ENCODE assay signal across 29 cellular contexts in genomic region chrX:155679715-155680114, GRCh38.
"Had no signal": no experiment of that assay in that cellular context is flagged by ENCODE, and none has a peak within 500 bp of the region (broad histone marks: within the 10 kb centered on the region; RNA-seq: fewer than 3 reads in every experiment).

No MANE protein-coding gene starts in this region.

- H3K4me1 Mint-ChIP-seq: activated B cell treated with CpG ODN at 0.5 μM for 24 hours; activated naive CD8-positive, alpha-beta T cell treated with anti-CD3 and anti-CD28 coated beads for 36 hours; T-helper 17 cell had no signal

- H3K27me3 Mint-ChIP-seq: activated B cell treated with CpG ODN at 0.5 μM for 24 hours; activated CD4-positive, alpha-beta memory T cell treated with anti-CD3 and anti-CD28 coated beads for 36 hours; activated CD8-positive, alpha-beta T cell treated with anti-CD3 and anti-CD28 coated beads for 36 hours; activated naive CD8-positive, alpha-beta T cell treated with anti-CD3 and anti-CD28 coated beads for 36 hours; activated T-cell treated with anti-CD3 and anti-CD28 coated beads, Interleukin-2, amount 50 U/mL, for 24 hours; T-cell; T-helper 17 cell had no signal

- ATAC-seq: activated CD8-positive, alpha-beta T cell treated with anti-CD3 and anti-CD28 coated beads for 36 hours; activated naive CD4-positive, alpha-beta T cell treated with anti-CD3 and anti-CD28 coated beads, Interleukin-2, amount 50 U/mL, for 72 hours; body of pancreas; T-cell; T-helper 17 cell had no signal

- H3K36me3 Mint-ChIP-seq: activated CD4-positive, alpha-beta memory T cell treated with anti-CD3 and anti-CD28 coated beads for 36 hours; activated naive CD4-positive, alpha-beta T cell treated with anti-CD3 and anti-CD28 coated beads, Interleukin-2, amount 50 U/mL, for 72 hours; activated naive CD8-positive, alpha-beta T cell treated with anti-CD3 and anti-CD28 coated beads for 36 hours had no signal

- H3K27ac Mint-ChIP-seq: activated B cell treated with CpG ODN at 0.5 μM for 24 hours; activated CD4-positive, alpha-beta memory T cell treated with anti-CD3 and anti-CD28 coated beads for 36 hours; activated CD8-positive, alpha-beta T cell treated with anti-CD3 and anti-CD28 coated beads for 36 hours; activated naive CD4-positive, alpha-beta T cell treated with anti-CD3 and anti-CD28 coated beads for 36 hours; activated naive CD4-positive, alpha-beta T cell treated with anti-CD3 and anti-CD28 coated beads, Interleukin-2, amount 50 U/mL, for 72 hours; activated naive CD8-positive, alpha-beta T cell treated with anti-CD3 and anti-CD28 coated beads for 36 hours; activated T-cell treated with anti-CD3 and anti-CD28 coated beads, Interleukin-2, amount 50 U/mL, for 24 hours; activated T-helper 1 cell treated with anti-CD3 and anti-CD28 coated beads, Interleukin-12 subunit alpha, Interleukin-12 subunit beta, Interleukin-2, Interleukin-4 antibody, amounts not matched to agents 30 ng/mL and 10 ng/mL and 1 ng/mL, durations not matched to agents 14 hours and 24 hours and 36 hours; T-cell; T-helper 17 cell had no signal

- DNase-seq: activated B cell treated with CpG ODN at 0.5 μM for 24 hours; activated CD4-positive, alpha-beta memory T cell treated with anti-CD3 and anti-CD28 coated beads for 36 hours; activated CD4-positive, alpha-beta T cell treated with anti-CD3 and anti-CD28 coated beads for 48 hours; activated CD4-positive, alpha-beta T cell treated with anti-CD3 and anti-CD28 coated beads, Interleukin-2, amount 50 U/mL, for 1 hour; activated CD4-positive, alpha-beta T cell treated with anti-CD3 and anti-CD28 coated beads, Interleukin-2, amount 50 U/mL, for 4 hours; activated CD4-positive, CD25-positive, alpha-beta regulatory T cell treated with anti-CD3 and anti-CD28 coated beads, Interleukin-2, amount 50 U/mL, for 72 hours; activated CD8-positive, alpha-beta memory T cell treated with anti-CD3 and anti-CD28 coated beads, Interleukin-2, amount 50 U/mL, for 4 hours; activated CD8-positive, alpha-beta T cell treated with anti-CD3 and anti-CD28 coated beads for 36 hours; activated effector memory CD4-positive, alpha-beta T cell treated with anti-CD3 and anti-CD28 coated beads, Interleukin-2, amount 50 U/mL, for 16 hours; activated gamma-delta T cell treated with Interleukin-2 at 50 U/mL for 16 hours; activated naive CD4-positive, alpha-beta T cell; activated naive CD4-positive, alpha-beta T cell treated with anti-CD3 and anti-CD28 coated beads for 36 hours; activated naive CD4-positive, alpha-beta T cell treated with anti-CD3 and anti-CD28 coated beads, Interleukin-2, amount 50 U/mL, for 16 hours; activated naive CD8-positive, alpha-beta T cell treated with anti-CD3 and anti-CD28 coated beads for 36 hours; activated T-cell treated with anti-CD3 and anti-CD28 coated beads for 4 hours; activated T-cell treated with anti-CD3 and anti-CD28 coated beads, Interleukin-2, amount 50 U/mL, for 24 hours; activated T-cell treated with anti-CD3 and anti-CD28 coated beads, Interleukin-2, amount 50 U/mL, for 48 hours; adrenal gland; amniotic stem cell; aorta; body of pancreas; brain microvascular endothelial cell; central memory CD4-positive, alpha-beta T cell; cerebellar nuclear complex; T-cell; T-helper 17 cell; T-helper 9 cell had no signal

- H3K9me3 Mint-ChIP-seq: activated B cell treated with CpG ODN at 0.5 μM for 24 hours; activated CD4-positive, alpha-beta memory T cell treated with anti-CD3 and anti-CD28 coated beads for 36 hours; activated CD8-positive, alpha-beta T cell treated with anti-CD3 and anti-CD28 coated beads for 36 hours; activated naive CD4-positive, alpha-beta T cell treated with anti-CD3 and anti-CD28 coated beads for 36 hours; activated naive CD4-positive, alpha-beta T cell treated with anti-CD3 and anti-CD28 coated beads, Interleukin-2, amount 50 U/mL, for 72 hours; activated naive CD8-positive, alpha-beta T cell treated with anti-CD3 and anti-CD28 coated beads for 36 hours; activated T-cell treated with anti-CD3 and anti-CD28 coated beads, Interleukin-2, amount 50 U/mL, for 24 hours; activated T-helper 1 cell treated with anti-CD3 and anti-CD28 coated beads, Interleukin-12 subunit alpha, Interleukin-12 subunit beta, Interleukin-2, Interleukin-4 antibody, amounts not matched to agents 30 ng/mL and 10 ng/mL and 1 ng/mL, durations not matched to agents 14 hours and 24 hours and 36 hours had no signal

- H3K4me3 Mint-ChIP-seq: activated B cell treated with CpG ODN at 0.5 μM for 24 hours; activated CD4-positive, alpha-beta memory T cell treated with anti-CD3 and anti-CD28 coated beads for 36 hours; activated CD8-positive, alpha-beta T cell treated with anti-CD3 and anti-CD28 coated beads for 36 hours; activated naive CD4-positive, alpha-beta T cell treated with anti-CD3 and anti-CD28 coated beads for 36 hours; activated naive CD8-positive, alpha-beta T cell treated with anti-CD3 and anti-CD28 coated beads for 36 hours; activated T-cell treated with anti-CD3 and anti-CD28 coated beads, Interleukin-2, amount 50 U/mL, for 24 hours; activated T-helper 1 cell treated with anti-CD3 and anti-CD28 coated beads, Interleukin-12 subunit alpha, Interleukin-12 subunit beta, Interleukin-2, Interleukin-4 antibody, amounts not matched to agents 30 ng/mL and 10 ng/mL and 1 ng/mL, durations not matched to agents 14 hours and 24 hours and 36 hours; T-cell; T-helper 17 cell had no signal
